29 cellular contexts compared by ENCODE assay signal in genomic region chr11:126924381-126924780, GRCh38.
"Had no signal": no experiment of that assay in that cellular context is flagged by ENCODE, and none has a peak within 500 bp of the region (broad histone marks: within the 10 kb centered on the region; RNA-seq: fewer than 3 reads in every experiment).

No MANE protein-coding gene starts in this region.

- H3K4me3 ChIP-seq: neural progenitor cell, pancreas, prostate gland, right lobe of liver, sigmoid colon, skin epidermis, smooth muscle cell, spleen, suprapubic skin, testis, tibial artery, transverse colon, upper lobe of right lung, uterus had no signal

- H3K27ac ChIP-seq: neural progenitor cell, neutrophil, pancreas, prostate gland, right lobe of liver, sigmoid colon, skin epidermis, spleen, suprapubic skin, testis, tibial artery, transverse colon, upper lobe of right lung, uterus had no signal

- H3K4me2 ChIP-seq: neural progenitor cell, smooth muscle cell had no signal

- H2AFZ ChIP-seq: neural progenitor cell had no signal

- DNase-seq: naive thymus-derived CD4-positive, alpha-beta T cell; natural killer cell; nucleus accumbens; pancreas; right cardiac atrium; right lobe of liver; sigmoid colon; spleen; stimulated activated CD4-positive, alpha-beta T cell treated with anti-CD3 and anti-CD28 coated beads, Interleukin-12 subunit alpha, Interleukin-12 subunit beta, amount 100 ng/mL, for 4 hours; stimulated activated CD4-positive, alpha-beta T cell treated with anti-CD3 and anti-CD28 coated beads, Interleukin-1b, Interleukin-23, amount 100 ng/mL, for 48 hours; stimulated activated CD4-positive, alpha-beta T cell treated with anti-CD3 and anti-CD28 coated beads, Interleukin-4, amount 100 ng/mL, for 1 hour; stimulated activated CD4-positive, alpha-beta T cell treated with anti-CD3 and anti-CD28 coated beads, Interleukin-4, amount 100 ng/mL, for 4 hours; stimulated activated CD8-positive, alpha-beta memory T cell treated with anti-CD3 and anti-CD28 coated beads, Interleukin-4, amount 100 ng/mL, for 48 hours; stimulated activated naive CD4-positive, alpha-beta T cell; stimulated activated naive CD8-positive, alpha-beta T cell treated with anti-CD3 and anti-CD28 coated beads, Interleukin-15, amount 100 ng/mL, for 72 hours; stimulated activated naive CD8-positive, alpha-beta T cell treated with anti-CD3 and anti-CD28 coated beads, Interleukin-15, Interleukin-2, amounts not matched to agents 100 U/mL and 50 U/mL, for 24 hours; substantia nigra; testis; tibial artery; transverse colon; upper lobe of right lung; uterus had no signal

- H3K9ac ChIP-seq: neural progenitor cell had no signal

- H3K4me1 ChIP-seq: pancreas, prostate gland, right lobe of liver, sigmoid colon, spleen, suprapubic skin, testis, tibial artery, transverse colon, upper lobe of right lung, uterus had no signal

- H3K36me3 ChIP-seq: neural progenitor cell, neutrophil, pancreas, prostate gland, right lobe of liver, sigmoid colon, spleen, suprapubic skin, tibial artery, transverse colon, upper lobe of right lung, uterus had no signal

- H3K9me3 ChIP-seq: neutrophil, pancreas, prostate gland, right lobe of liver, spleen, suprapubic skin, testis, tibial artery, transverse colon, upper lobe of right lung, uterus had no signal

- ATAC-seq: naive thymus-derived CD4-positive, alpha-beta T cell; natural killer cell; pancreas; right cardiac atrium; right lobe of liver; stimulated activated memory B cell treated with anti-CD40 and anti-IgM and Interleukin-4, amounts not matched to agents 10 μg/mL and 1 μg/mL and 100 μg/mL, for 72 hours; stimulated activated naive CD8-positive, alpha-beta T cell treated with anti-CD3 and anti-CD28 coated beads, Interleukin-15, amount 100 ng/mL, for 72 hours; stimulated activated naive CD8-positive, alpha-beta T cell treated with anti-CD3 and anti-CD28 coated beads, Interleukin-15, Interleukin-2, amounts not matched to agents 100 U/mL and 50 U/mL, for 24 hours; upper lobe of right lung had no signal

- H3K27me3 ChIP-seq: neural progenitor cell, neutrophil, pancreas, right lobe of liver, sigmoid colon, suprapubic skin, testis, transverse colon, upper lobe of right lung, uterus had no signal
